ENCODE assay signal across 13 cellular contexts in genomic region chr16:73064996-73065349, GRCh38. TPM values are rescaled to one million over a fixed set of nuclear protein-coding genes. Genes with fewer than 3 reads are reported as not detected.
DNase-seq lines count a peak whose midpoint lies in the region; ATAC-seq and TF ChIP-seq lines count a peak whose summit lies in the region.
"Had no signal": no experiment of that assay in that cellular context is flagged by ENCODE, and none has a peak within 500 bp of the region (broad histone marks: within the 10 kb centered on the region; RNA-seq: fewer than 3 reads in every experiment).

No MANE protein-coding gene starts in this region.

- H3K27ac Mint-ChIP-seq in glutamatergic neuron (ENCODE audit: unreplicated experiment): no peak overlapping the region
- peak overlapping the region in 1 of 10 donors; percentile 2 for H3K27ac Mint-ChIP-seq in naive thymus-derived CD8-positive, alpha-beta T cell
- H3K27ac Mint-ChIP-seq: activated T-cell treated with anti-CD3 and anti-CD28 coated beads, Interleukin-2, amount 50 U/mL, for 24 hours; stimulated activated effector memory CD8-positive, alpha-beta T cell treated with anti-CD3 and anti-CD28 coated beads, Interleukin-12 subunit alpha, Interleukin-12 subunit beta, amount 100 ng/mL, for 72 hours had no signal

- peak overlapping the region; percentile 93 for H2AK5ac ChIP-seq in neuronal stem cell (ENCODE audit: low read depth, low read length)

- H3K14ac ChIP-seq in neuronal stem cell (ENCODE audit: low read length): peak overlapping the region; percentile 97

- no peaks in the 10 kb centered on the region for H3K9me3 ChIP-seq in neuronal stem cell (replicated peaks in 1 of 2; ENCODE audit: control insufficient read depth in 2 of 2, insufficient read depth in 1 of 2, low read depth in 1 of 2, low read length in 2 of 2)
- H3K9me3 ChIP-seq: HAP-1 had no signal

- no peaks in the 10 kb centered on the region for H3K36me3 Mint-ChIP-seq in glutamatergic neuron (ENCODE audit: unreplicated experiment)
- H3K36me3 Mint-ChIP-seq in naive thymus-derived CD8-positive, alpha-beta T cell: no peaks in the 10 kb centered on the region
- H3K36me3 Mint-ChIP-seq: stimulated activated effector memory CD8-positive, alpha-beta T cell treated with anti-CD3 and anti-CD28 coated beads, Interleukin-12 subunit alpha, Interleukin-12 subunit beta, amount 100 ng/mL, for 72 hours had no signal

- H3K4me3 Mint-ChIP-seq in glutamatergic neuron (ENCODE audit: unreplicated experiment): peak overlapping the region; percentile 28
- H3K4me3 Mint-ChIP-seq in naive thymus-derived CD8-positive, alpha-beta T cell: no peak overlapping the region
- H3K4me3 Mint-ChIP-seq: activated T-cell treated with anti-CD3 and anti-CD28 coated beads, Interleukin-2, amount 50 U/mL, for 24 hours; stimulated activated effector memory CD8-positive, alpha-beta T cell treated with anti-CD3 and anti-CD28 coated beads, Interleukin-12 subunit alpha, Interleukin-12 subunit beta, amount 100 ng/mL, for 72 hours had no signal

- H3K27me3 ChIP-seq in neuronal stem cell (ENCODE audit: control insufficient read depth in 3 of 3, insufficient read depth in 3 of 3, low read depth in 1 of 3, low read length in 3 of 3): peaks cover 14 to 82% (median 40%) of the 10 kb centered on the region in 3 experiments

- no peak overlapping the region for H2BK5ac ChIP-seq in neuronal stem cell (ENCODE audit: low read length)

- no CpG with 5 or more reads among the region's 20 CpGs for WGBS in neuronal stem cell (ENCODE audit: extremely low coverage in 2 of 2, insufficient read length in 2 of 2, insufficient replicate concordance in 1 of 2), 2 donors

- H3K4me1 Mint-ChIP-seq in glutamatergic neuron (ENCODE audit: low read depth, unreplicated experiment): peaks cover 16% of the 10 kb centered on the region
- H3K4me1 Mint-ChIP-seq in naive thymus-derived CD8-positive, alpha-beta T cell: peaks cover 4 to 29% (median 6%) of the 10 kb centered on the region in 4 donors
- H3K4me1 Mint-ChIP-seq: stimulated activated effector memory CD8-positive, alpha-beta T cell treated with anti-CD3 and anti-CD28 coated beads, Interleukin-12 subunit alpha, Interleukin-12 subunit beta, amount 100 ng/mL, for 72 hours had no signal

- no peak for TF ChIP-seq CTCF in AG04449 (IDR thresholded peaks at IDR 0.05; ENCODE audit: insufficient read depth, low read length, missing control alignments)
- TF ChIP-seq CTCF in WI38 (IDR thresholded peaks at IDR 0.05; ENCODE audit: low read depth, low read length): no peak
- no peak for TF ChIP-seq CTCF in glutamatergic neuron (IDR thresholded peaks at IDR 0.05; ENCODE audit: partially characterized antibody, unreplicated experiment)

- peak overlapping the region; percentile 42 for H3K4me3 ChIP-seq in AG04449 (ENCODE audit: low read depth, low read length)
- H3K4me3 ChIP-seq in WI38 (ENCODE audit: low read depth, low read length): peak overlapping the region; percentile 35
- H3K4me3 ChIP-seq in neuronal stem cell (ENCODE audit: low read length in 2 of 2): peak overlapping the region in 1 of 2 donors; percentile 2
- H3K4me3 ChIP-seq: cardiac muscle cell, HAP-1 had no signal

- peaks cover 8% of the 10 kb centered on the region for H3K9me3 Mint-ChIP-seq in glutamatergic neuron (ENCODE audit: unreplicated experiment)
- H3K9me3 Mint-ChIP-seq in naive thymus-derived CD8-positive, alpha-beta T cell: no peaks in the 10 kb centered on the region
- H3K9me3 Mint-ChIP-seq: activated T-cell treated with anti-CD3 and anti-CD28 coated beads, Interleukin-2, amount 50 U/mL, for 24 hours; stimulated activated effector memory CD8-positive, alpha-beta T cell treated with anti-CD3 and anti-CD28 coated beads, Interleukin-12 subunit alpha, Interleukin-12 subunit beta, amount 100 ng/mL, for 72 hours had no signal

- H4K8ac ChIP-seq in neuronal stem cell (ENCODE audit: low read depth, low read length): no peak overlapping the region

- H2BK12ac ChIP-seq in neuronal stem cell (ENCODE audit: low read length): no peak overlapping the region

- no peaks in the 10 kb centered on the region for H3K36me3 ChIP-seq in neuronal stem cell (replicated peaks in 1 of 2; ENCODE audit: control insufficient read depth in 2 of 2, insufficient read depth in 2 of 2, low read length in 2 of 2)
- H3K36me3 ChIP-seq: cardiac muscle cell, HAP-1 had no signal

- DNase-seq in AG04449 (ENCODE audit: low read depth, low spot score) (no peak), glutamatergic neuron (no peak), neuronal stem cell (ENCODE audit: low spot score) (peak; percentile 24), Ammon's horn (ENCODE audit: low spot score) (no peak), NCI-H146 (lab: John Stamatoyannopoulos, UW) (no peak)
- DNase-seq in stimulated activated CD4-positive, alpha-beta T cell treated with anti-CD3 and anti-CD28 coated beads, Interleukin-4, amount 100 ng/mL, for 4 hours: no peak
- DNase-seq in naive thymus-derived CD8-positive, alpha-beta T cell: no peak
- DNase-seq: activated T-cell treated with anti-CD3 and anti-CD28 coated beads, Interleukin-2, amount 50 U/mL, for 24 hours; Kasumi-1 had no signal

- POLR2A ChIA-PET in AG04449 (lab: Yijun Ruan, JAX): interaction anchor here (0.6 to 2.6 kb wide), 3 partner anchors 9 to 571 kb away, joined by 3 to 11 read pairs (median 3); no protein-coding TSS in a partner anchor
- POLR2A ChIA-PET in naive thymus-derived CD8-positive, alpha-beta T cell (lab: Charles Lee): no interaction called here

- CTCF ChIA-PET in AG04449 (lab: Yijun Ruan, JAX): interaction anchor here (0.7 to 2.0 kb wide), 2 partner anchors 112 to 135 kb away, joined by 3 to 6 read pairs; no protein-coding TSS in a partner anchor

- H3K4me2 ChIP-seq in neuronal stem cell (ENCODE audit: insufficient read depth, low read length, poor library complexity, severe bottlenecking): no peak overlapping the region

- ATAC-seq in naive thymus-derived CD8-positive, alpha-beta T cell: no peak
- ATAC-seq: stimulated activated effector memory CD8-positive, alpha-beta T cell treated with anti-CD3 and anti-CD28 coated beads, Interleukin-12 subunit alpha, Interleukin-12 subunit beta, amount 100 ng/mL, for 72 hours had no signal

- H3K18ac ChIP-seq in neuronal stem cell (ENCODE audit: low read length): peak overlapping the region; percentile 78

- H3K23ac ChIP-seq in neuronal stem cell (ENCODE audit: low read depth, low read length, poor library complexity): no peak overlapping the region

- no peak overlapping the region for H2BK120ac ChIP-seq in neuronal stem cell (ENCODE audit: low read depth, low read length)

- no peak overlapping the region for H3K27ac ChIP-seq in neuronal stem cell (replicated peaks; ENCODE audit: low read length)
- H3K27ac ChIP-seq: cardiac muscle cell had no signal

- H3K4me1 ChIP-seq in neuronal stem cell (ENCODE audit: control insufficient read depth in 2 of 2, insufficient read depth in 1 of 2, low read depth in 1 of 2, low read length in 2 of 2): peaks cover 22 to 43% of the 10 kb centered on the region in 2 donors

- peaks cover 41% of the 10 kb centered on the region for H3K27me3 Mint-ChIP-seq in glutamatergic neuron (ENCODE audit: unreplicated experiment)
- peaks cover 40 to 78% (median 65%) of the 10 kb centered on the region in 5 donors for H3K27me3 Mint-ChIP-seq in naive thymus-derived CD8-positive, alpha-beta T cell

- H3K79me1 ChIP-seq in neuronal stem cell (ENCODE audit: low read depth, low read length): no peaks in the 10 kb centered on the region

- H3K4ac ChIP-seq in neuronal stem cell (ENCODE audit: low read length): no peak overlapping the region

- peak overlapping the region; percentile 59 for H2AFZ ChIP-seq in neuronal stem cell (ENCODE audit: low read length)

- no peak overlapping the region for H4K91ac ChIP-seq in neuronal stem cell (ENCODE audit: low read depth, low read length, poor library complexity)

- no peak overlapping the region for H2BK15ac ChIP-seq in neuronal stem cell (ENCODE audit: low read length)

- H3K9ac ChIP-seq in neuronal stem cell (ENCODE audit: low read depth, low read length, poor library complexity): peak overlapping the region; percentile 78

RNA-seq across cellular contexts. Expression of gene ZFHX3, which starts 17.0 kb away (rescaled TPM):
- total RNA-seq in glutamatergic neuron (ENCODE audit: unreplicated experiment): 6.8 TPM
- polyA plus RNA-seq in neuronal stem cell (2013, experiment 1 of 2): 1.8 TPM
- 2.1 TPM for polyA plus RNA-seq in neuronal stem cell (2013, experiment 2 of 2)
- total RNA-seq in naive thymus-derived CD8-positive, alpha-beta T cell: under 1 TPM; 0.34 to 0.38 TPM
- under 1 TPM in 1 of 3 donors, not detected in 2; 0.05 TPM for polyA plus RNA-seq in naive thymus-derived CD8-positive, alpha-beta T cell
